Comparison of ENCODE assay signal across 1 cellular context in the genomic region with DNA sequence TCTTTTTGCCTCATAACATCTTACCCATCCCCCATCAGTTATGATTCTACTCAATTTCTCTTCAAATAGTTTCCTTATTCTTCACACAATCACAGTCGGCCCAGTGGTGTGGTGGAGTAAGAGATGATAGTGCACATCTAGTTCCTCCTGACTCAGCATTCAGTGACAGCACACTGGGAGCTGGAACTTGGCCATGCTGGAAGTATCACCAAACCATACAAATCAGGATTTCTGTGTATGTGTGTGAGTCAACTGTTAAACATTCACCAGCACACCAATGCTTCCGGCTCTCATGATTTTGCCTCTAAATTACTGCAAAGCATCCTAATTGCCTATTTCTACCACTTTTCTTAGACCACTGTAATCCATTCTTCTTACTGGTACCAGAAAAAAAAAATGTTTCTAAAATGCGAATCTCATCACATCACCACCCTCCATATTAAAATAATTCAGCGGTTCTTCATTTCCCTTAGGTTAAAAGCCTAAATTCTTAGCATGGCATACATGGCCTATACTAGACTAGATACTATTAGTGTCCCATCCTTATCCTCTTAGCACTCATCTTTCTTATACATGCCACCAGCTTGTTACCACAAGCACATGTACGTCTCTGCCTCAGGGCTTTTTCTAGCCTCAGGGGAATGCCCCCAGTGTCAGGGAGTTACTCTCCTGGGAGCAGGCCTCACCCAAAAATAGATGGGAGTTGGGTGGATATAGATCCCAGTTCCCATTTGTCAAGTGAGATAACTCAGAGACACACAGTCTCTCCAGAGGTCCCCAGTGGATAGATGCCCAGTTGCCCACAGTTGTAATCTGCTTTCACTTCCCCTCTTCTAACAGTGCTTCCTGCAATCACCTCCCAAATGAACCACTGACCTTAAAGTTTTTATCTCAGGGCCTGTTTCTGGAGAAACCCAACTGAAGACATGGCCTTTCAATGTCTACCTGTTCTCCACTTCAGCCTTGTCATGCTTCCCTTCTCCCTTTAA.
TF ChIP-seq lines count a peak whose summit lies in the region.

No MANE protein-coding gene starts in this region.

TF ChIP-seq in IMR-90, 13 proteins besides CTCF, POLR2A, EP300 and RAD21:
- no peak for TF ChIP-seq BHLHE40 (IDR thresholded peaks at IDR 0.05; ENCODE audit: low read depth, low read length)
- peak; percentile 74; the same call in 1 of the 2 replicates for TF ChIP-seq NFE2L2 (IDR thresholded peaks at IDR 0.05; ENCODE audit: low read depth, low read length)
- TF ChIP-seq MAFK (IDR thresholded peaks at IDR 0.05; ENCODE audit: low read depth, low read length) = peak; percentile 96
- TF ChIP-seq FOS (IDR thresholded peaks at IDR 0.05; ENCODE audit: low read depth, low read length) = peak; percentile 15; the same call in 1 of the 2 replicates
